ENCODE assay signal across 14 cellular contexts in the genomic region with DNA sequence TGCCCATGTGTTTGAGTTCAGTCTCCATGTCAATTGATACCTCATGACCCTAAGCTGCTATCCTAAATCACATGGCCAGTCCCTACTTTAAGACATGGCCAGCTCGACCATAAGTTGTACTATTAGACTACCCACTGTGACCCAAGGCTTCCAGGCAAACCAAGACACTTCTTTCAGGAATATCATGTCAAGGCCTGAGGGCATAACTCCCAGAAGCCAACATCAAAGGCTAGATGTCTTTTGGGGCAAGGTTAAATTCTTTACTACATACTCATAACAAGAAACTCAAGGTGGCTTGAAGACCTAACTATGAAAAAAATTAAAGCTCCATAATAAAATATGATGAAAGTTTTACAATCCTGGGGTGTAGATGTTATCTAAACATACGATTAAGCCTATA.
A peak's percentile ranks its signal among the peaks of the same experiment; 100 is the strongest.
DNase-seq lines count a peak whose midpoint lies in the region; ATAC-seq and TF ChIP-seq lines count a peak whose summit lies in the region.
"Had no signal": no experiment of that assay in that cellular context is flagged by ENCODE, and none has a peak within 500 bp of the region (broad histone marks: within the 10 kb centered on the region; RNA-seq: fewer than 3 reads in every experiment).

No MANE protein-coding gene starts in this region.

- peak overlapping the region; percentile 50; the same call in 1 of the 2 replicates for H3K14ac ChIP-seq in IMR-90 (replicated peaks; ENCODE audit: low read depth, low read length)

- H3K56ac ChIP-seq in IMR-90 (ENCODE audit: extremely low read depth, insufficient read depth, low read length): no peak overlapping the region

- ATAC-seq in IMR-90 (ENCODE audit: low read depth): no peak
- ATAC-seq in PC-3: no peak

- in situ Hi-C loops in IMR-90 (cut with MboI; ENCODE audit: low sequenced_read_pairs): no loop called here

- peak overlapping the region; percentile 7; the same call in 1 of the 3 replicates for H2BK15ac ChIP-seq in IMR-90 (ENCODE audit: low read depth, low read length)

- intact Hi-C loops in IMR-90 (cut with micrococcal nuclease): no loop called here
- intact Hi-C loops in PC-3 (cut with micrococcal nuclease): no loop called here
- intact Hi-C loops in activated CD4-positive, alpha-beta memory T cell treated with anti-CD3 and anti-CD28 coated beads for 36 hours (cut with micrococcal nuclease): no loop called here

- H3K18ac ChIP-seq in IMR-90 (ENCODE audit: low read depth, low read length): no peak overlapping the region

- no peak overlapping the region for H3K27ac Mint-ChIP-seq in activated CD4-positive, alpha-beta memory T cell treated with anti-CD3 and anti-CD28 coated beads for 36 hours
- H3K27ac Mint-ChIP-seq: CD4-positive, alpha-beta memory T cell had no signal

- TF ChIP-seq RAD21 in IMR-90 (IDR thresholded peaks at IDR 0.05; ENCODE audit: low read length): no peak

- no peak overlapping the region for H4K91ac ChIP-seq in IMR-90 (ENCODE audit: insufficient read depth, low read depth, low read length)

- no peak overlapping the region for H3K27ac ChIP-seq in IMR-90 (ENCODE audit: insufficient read depth, low read length)
- no peak overlapping the region for H3K27ac ChIP-seq in PC-3 (ENCODE audit: low read length)

- no peak for TF ChIP-seq POLR2A in IMR-90 (IDR thresholded peaks at IDR 0.05; ENCODE audit: low read depth, low read length)

- H4K8ac ChIP-seq in IMR-90 (ENCODE audit: low read depth in 2 of 2, low read length in 2 of 2): no peak overlapping the region

- H3K36me3 ChIP-seq in IMR-90 (ENCODE audit: control insufficient read depth, insufficient read depth, low read length): no peaks in the 10 kb centered on the region
- no peaks in the 10 kb centered on the region for H3K36me3 ChIP-seq in PC-3 (ENCODE audit: low read depth, low read length)
- H3K36me3 ChIP-seq: HAP-1 had no signal

- H3K36me3 Mint-ChIP-seq in activated CD4-positive, alpha-beta memory T cell treated with anti-CD3 and anti-CD28 coated beads for 36 hours: no peaks in the 10 kb centered on the region
- H3K36me3 Mint-ChIP-seq: CD4-positive, alpha-beta memory T cell had no signal

- BruUV-seq in IMR-90 (replicated peaks; lab: Mats Ljungman, UMichigan) (no TSS peak), PC-3 (replicated peaks; lab: Mats Ljungman, UMichigan) (no TSS peak)

- peaks cover 6% of the 10 kb centered on the region for H3K27me3 Mint-ChIP-seq in activated CD4-positive, alpha-beta memory T cell treated with anti-CD3 and anti-CD28 coated beads for 36 hours

- dilution Hi-C loops in IMR-90 (cut with HindIII; ENCODE audit: low sequenced_read_pairs, unreplicated experiment): no loop called here

- no peaks in the 10 kb centered on the region for H3F3A ChIP-seq in PC-3 (ENCODE audit: low read length, unreplicated experiment)

- H3K9me2 ChIP-seq in PC-3 (replicated peaks; ENCODE audit: low read length): no peaks in the 10 kb centered on the region

- H3K9me3 ChIP-seq in IMR-90 (ENCODE audit: control insufficient read depth, insufficient read depth, low read length): no peaks in the 10 kb centered on the region
- H3K9me3 ChIP-seq in PC-3 (ENCODE audit: low read length): no peaks in the 10 kb centered on the region
- H3K9me3 ChIP-seq: HAP-1 had no signal

- H2AFZ ChIP-seq in IMR-90 (replicated peaks; ENCODE audit: low read length, poor library complexity): no peak overlapping the region
- H2AFZ ChIP-seq in PC-3 (ENCODE audit: low read length): no peak overlapping the region

- no peak overlapping the region for H2BK5ac ChIP-seq in IMR-90 (ENCODE audit: low read depth, low read length, poor library complexity, severe bottlenecking)

- no peak overlapping the region for H3K4me3 ChIP-seq in IMR-90 (ENCODE audit: insufficient read depth, low read depth, low read length)
- H3K4me3 ChIP-seq in PC-3 (ENCODE audit: low read length): no peak overlapping the region
- H3K4me3 ChIP-seq: HAP-1 had no signal

- H3K4me2 ChIP-seq in IMR-90 (ENCODE audit: low read depth, low read length) (no peak overlapping the region), PC-3 (ENCODE audit: low read length) (no peak overlapping the region)

- H3K9me3 Mint-ChIP-seq in activated CD4-positive, alpha-beta memory T cell treated with anti-CD3 and anti-CD28 coated beads for 36 hours: no peaks in the 10 kb centered on the region

- no peak overlapping the region for H3K4me3 Mint-ChIP-seq in activated CD4-positive, alpha-beta memory T cell treated with anti-CD3 and anti-CD28 coated beads for 36 hours
- H3K4me3 Mint-ChIP-seq: CD4-positive, alpha-beta memory T cell had no signal

- H3K9me1 ChIP-seq in IMR-90 (ENCODE audit: insufficient read depth, low read length): 0 out of 2 replicates have a peak, but pooled peaks cover 6% of the 10 kb centered on the region

- no peaks in the 10 kb centered on the region for H3K79me2 ChIP-seq in PC-3 (ENCODE audit: low read length)

- no peaks in the 10 kb centered on the region for H3K27me3 ChIP-seq in IMR-90 (ENCODE audit: control insufficient read depth, insufficient read depth, low read length)
- H3K27me3 ChIP-seq in PC-3 (ENCODE audit: low read length): no peaks in the 10 kb centered on the region

- H2BK20ac ChIP-seq in IMR-90 (ENCODE audit: low read depth, low read length): no peak overlapping the region

- H4K5ac ChIP-seq in IMR-90 (ENCODE audit: low read depth, low read length): no peak overlapping the region

- DNase-seq in IMR-90 (no peak), PC-3 (peak; percentile 45), SW480 (ENCODE audit: low spot score) (peak; percentile 8), dermis blood vessel endothelial cell (no peak), NCI-H1436 treated with DMSO at 0.1 percent for 48 hours (lab: John Stamatoyannopoulos, UW) (no peak)
- DNase-seq in activated CD4-positive, alpha-beta memory T cell treated with anti-CD3 and anti-CD28 coated beads for 36 hours: no peak
- DNase-seq: C1 segment of cervical spinal cord; Calu3; CD4-positive, alpha-beta memory T cell; COR-L47; DMS53; DMS79 treated with DMSO at 0.1 percent for 48 hours; GOT3 had no signal

- H3K9ac ChIP-seq in IMR-90 (ENCODE audit: low read depth, low read length) (no peak overlapping the region), PC-3 (ENCODE audit: low read length) (no peak overlapping the region)

- no peak overlapping the region for H2AK9ac ChIP-seq in IMR-90 (replicated peaks; ENCODE audit: low read depth, low read length, poor library complexity)

- H3K4me1 Mint-ChIP-seq in activated CD4-positive, alpha-beta memory T cell treated with anti-CD3 and anti-CD28 coated beads for 36 hours (ENCODE audit: low read depth): no peaks in the 10 kb centered on the region
- H3K4me1 Mint-ChIP-seq: CD4-positive, alpha-beta memory T cell had no signal

- WGBS in IMR-90 (ENCODE audit: extremely low coverage in 2 of 2, insufficient read length in 1 of 2), 2 experiments: no CpG with 5 or more reads among the region's 2 CpGs

- 0 out of 2 replicates have a peak overlapping the region, but pooled peaks have one; percentile 4 for H3K4ac ChIP-seq in IMR-90 (ENCODE audit: low read depth, low read length)

- CTCF ChIA-PET in IMR-90 (lab: Yijun Ruan, JAX) (interaction anchor here (0.6 kb wide), 1 partner anchor 143 kb away, joined by 3 read pairs; no protein-coding TSS in a partner anchor), PC-3 (lab: Charles Lee) (no interaction called here)
- CTCF ChIA-PET in activated CD4-positive, alpha-beta memory T cell treated with anti-CD3 and anti-CD28 coated beads for 36 hours (lab: Charles Lee): no interaction called here

- H3K79me1 ChIP-seq in IMR-90 (ENCODE audit: low read depth in 1 of 2, low read length in 2 of 2): no peaks in the 10 kb centered on the region

- POLR2A ChIA-PET in IMR-90 (lab: Charles Lee; ENCODE audit: unreplicated experiment) (no interaction called here), PC-3 (lab: Charles Lee; ENCODE audit: unreplicated experiment) (no interaction called here)
- POLR2A ChIA-PET in activated CD4-positive, alpha-beta memory T cell treated with anti-CD3 and anti-CD28 coated beads for 36 hours (lab: Charles Lee): no interaction called here

- H2BK120ac ChIP-seq in IMR-90 (ENCODE audit: low read depth, low read length): peak overlapping the region; percentile 22; the same call in 1 of the 2 replicates

- peak overlapping the region; percentile 39; the same call in 1 of the 2 replicates for H2AK5ac ChIP-seq in IMR-90 (ENCODE audit: low read depth, low read length)

- H4K20me1 ChIP-seq in IMR-90 (ENCODE audit: insufficient read depth, low read length): no peaks in the 10 kb centered on the region
- H4K20me1 ChIP-seq in PC-3 (ENCODE audit: low read length): no peaks in the 10 kb centered on the region

- H3K4me1 ChIP-seq in IMR-90 (ENCODE audit: control insufficient read depth, insufficient read depth, low read length): peaks cover 17% of the 10 kb centered on the region
- H3K4me1 ChIP-seq in PC-3 (ENCODE audit: insufficient read depth, low read length): peaks cover 36% of the 10 kb centered on the region
- H3K4me1 ChIP-seq: HAP-1 had no signal

- H3K23ac ChIP-seq in IMR-90 (ENCODE audit: low read depth, low read length): no peak overlapping the region

- TF ChIP-seq CTCF in IMR-90 (conservative IDR thresholded peaks at IDR 0.05; ENCODE audit: low read depth, low read length): no peak
- TF ChIP-seq CTCF in PC-3 (conservative IDR thresholded peaks at IDR 0.05; ENCODE audit: low read depth, low read length): no peak

TF ChIP-seq in IMR-90, 13 proteins besides CTCF, POLR2A, EP300 and RAD21 (continues in another document):
- TF ChIP-seq NFE2L2 (IDR thresholded peaks at IDR 0.05; ENCODE audit: low read depth, low read length) (no peak), SMC3 (IDR thresholded peaks at IDR 0.05; ENCODE audit: low read depth, low read length) (no peak), BHLHE40 (IDR thresholded peaks at IDR 0.05; ENCODE audit: low read depth, low read length) (no peak), MAFK (IDR thresholded peaks at IDR 0.05; ENCODE audit: low read depth, low read length) (no peak), MXI1 (IDR thresholded peaks at IDR 0.05; ENCODE audit: borderline replicate concordance, low read depth, low read length) (no peak), CEBPB (IDR thresholded peaks at IDR 0.05; ENCODE audit: low read depth, low read length) (no peak), RCOR1 (IDR thresholded peaks at IDR 0.05; ENCODE audit: insufficient replicate concordance, low read length) (no peak), RFX5 (IDR thresholded peaks at IDR 0.05; ENCODE audit: low read depth, low read length) (no peak), FOS (IDR thresholded peaks at IDR 0.05; ENCODE audit: low read depth, low read length) (no peak), MAZ (IDR thresholded peaks at IDR 0.05; ENCODE audit: borderline replicate concordance, low read depth, low read length) (no peak), CHD1 (IDR thresholded peaks at IDR 0.05; ENCODE audit: low read depth, low read length) (no peak)
- TF ChIP-seq, protein P1, sequence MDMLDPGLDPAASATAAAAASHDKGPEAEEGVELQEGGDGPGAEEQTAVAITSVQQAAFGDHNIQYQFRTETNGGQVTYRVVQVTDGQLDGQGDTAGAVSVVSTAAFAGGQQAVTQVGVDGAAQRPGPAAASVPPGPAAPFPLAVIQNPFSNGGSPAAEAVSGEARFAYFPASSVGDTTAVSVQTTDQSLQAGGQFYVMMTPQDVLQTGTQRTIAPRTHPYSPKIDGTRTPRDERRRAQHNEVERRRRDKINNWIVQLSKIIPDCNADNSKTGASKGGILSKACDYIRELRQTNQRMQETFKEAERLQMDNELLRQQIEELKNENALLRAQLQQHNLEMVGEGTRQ (IDR thresholded peaks at IDR 0.05; ENCODE audit: low read depth, low read length): no peak

Comparison
In these comparisons a context has a peak if more than half of its experiments do, and no peak if none do; other contexts are left out.
1. DNase-seq: peak in PC-3 (single experiment) and SW480 (single experiment); none in IMR-90 (single experiment), activated CD4-positive, alpha-beta memory T cell treated with anti-CD3 and anti-CD28 coated beads for 36 hours (single experiment), dermis blood vessel endothelial cell (single experiment) and NCI-H1436 treated with DMSO at 0.1 percent for 48 hours (single experiment).